ENCODE assay signal across 25 cellular contexts in genomic region chr10:91528768-91529167, GRCh38.
"Had no signal": no experiment of that assay in that cellular context is flagged by ENCODE, and none has a peak within 500 bp of the region (broad histone marks: within the 10 kb centered on the region; RNA-seq: fewer than 3 reads in every experiment).

No MANE protein-coding gene starts in this region.

- H3K9me3 ChIP-seq: colonic mucosa, esophagus muscularis mucosa, gastroesophageal sphincter, heart left ventricle, left lung, lower lobe of right lung, neutrophil, prostate gland, suprapubic skin, transverse colon, upper lobe of right lung, uterus had no signal

- H3K27ac ChIP-seq: colonic mucosa, esophagus muscularis mucosa, foreskin keratinocyte, gastroesophageal sphincter, heart left ventricle, hepatocyte, left lung, lower lobe of right lung, neutrophil, prostate gland, skin epidermis, suprapubic skin, transverse colon, upper lobe of right lung, uterus had no signal

- H3K4me1 Mint-ChIP-seq: naive thymus-derived CD8-positive, alpha-beta T cell; stimulated activated naive B cell treated with anti-CD40 and anti-IgM and Interleukin-4, amounts not matched to agents 10 μg/mL and 1 μg/mL and 100 μg/mL, for 72 hours had no signal

- H2AFZ ChIP-seq: hepatocyte had no signal

- H3K9me3 Mint-ChIP-seq: dendritic cell treated with granulocyte-macrophage colony-stimulating factor and Interleukin-4, amounts not matched to agents 40 ng/mL and 50 ng/mL, for 4 days; naive thymus-derived CD8-positive, alpha-beta T cell; stimulated activated naive B cell treated with anti-CD40 and anti-IgM and Interleukin-4, amounts not matched to agents 10 μg/mL and 1 μg/mL and 100 μg/mL, for 72 hours; stimulated activated naive CD8-positive, alpha-beta T cell treated with anti-CD3 and anti-CD28 coated beads, Interleukin-15, Interleukin-2, amounts not matched to agents 100 ng/mL and 50 ng/mL, for 24 hours had no signal

- H3K36me3 ChIP-seq: colonic mucosa, esophagus muscularis mucosa, gastroesophageal sphincter, heart left ventricle, left lung, lower lobe of right lung, neutrophil, prostate gland, suprapubic skin, transverse colon, upper lobe of right lung, uterus had no signal

- ATAC-seq: foreskin keratinocyte; gastroesophageal sphincter; left lung; naive thymus-derived CD8-positive, alpha-beta T cell; right cardiac atrium; stimulated activated naive B cell treated with anti-CD40 and anti-IgM and Interleukin-4, amounts not matched to agents 10 μg/mL and 1 μg/mL and 100 μg/mL, for 72 hours had no signal

- H3K4me2 ChIP-seq: hepatocyte had no signal

- H3K4me1 ChIP-seq: colonic mucosa, foreskin keratinocyte, heart left ventricle, lower lobe of right lung, prostate gland, suprapubic skin, transverse colon, upper lobe of right lung, uterus had no signal

- H3K4me3 Mint-ChIP-seq: dendritic cell treated with granulocyte-macrophage colony-stimulating factor and Interleukin-4, amounts not matched to agents 40 ng/mL and 50 ng/mL, for 4 days; naive thymus-derived CD8-positive, alpha-beta T cell; stimulated activated naive B cell treated with anti-CD40 and anti-IgM and Interleukin-4, amounts not matched to agents 10 μg/mL and 1 μg/mL and 100 μg/mL, for 72 hours; stimulated activated naive CD8-positive, alpha-beta T cell treated with anti-CD3 and anti-CD28 coated beads, Interleukin-15, Interleukin-2, amounts not matched to agents 100 ng/mL and 50 ng/mL, for 24 hours had no signal

- H3K79me2 ChIP-seq: hepatocyte had no signal

- H3K27ac Mint-ChIP-seq: dendritic cell treated with granulocyte-macrophage colony-stimulating factor and Interleukin-4, amounts not matched to agents 40 ng/mL and 50 ng/mL, for 4 days; naive thymus-derived CD8-positive, alpha-beta T cell; stimulated activated naive B cell treated with anti-CD40 and anti-IgM and Interleukin-4, amounts not matched to agents 10 μg/mL and 1 μg/mL and 100 μg/mL, for 72 hours; stimulated activated naive CD8-positive, alpha-beta T cell treated with anti-CD3 and anti-CD28 coated beads, Interleukin-15, Interleukin-2, amounts not matched to agents 100 ng/mL and 50 ng/mL, for 24 hours had no signal

- H3K4me3 ChIP-seq: colonic mucosa, esophagus muscularis mucosa, gastroesophageal sphincter, heart left ventricle, hepatocyte, left lung, lower lobe of right lung, prostate gland, skin epidermis, suprapubic skin, transverse colon, upper lobe of right lung, uterus had no signal

- H3K27me3 ChIP-seq: colonic mucosa, esophagus muscularis mucosa, gastroesophageal sphincter, heart left ventricle, hepatocyte, left lung, neutrophil, suprapubic skin, transverse colon, upper lobe of right lung, uterus had no signal

- FAIRE-seq: endothelial cell of umbilical vein, kidney had no signal

- DNase-seq: colonic mucosa; effector CD8-positive, alpha-beta T cell; foreskin keratinocyte; heart left ventricle; kidney; left lung; lower lobe of right lung; naive thymus-derived CD8-positive, alpha-beta T cell; right cardiac atrium; stimulated activated CD4-positive, alpha-beta T cell treated with anti-CD3 and anti-CD28 coated beads, Interleukin-15, amount 100 ng/mL, for 24 hours; stimulated activated CD4-positive, alpha-beta T cell treated with anti-CD3 and anti-CD28 coated beads, Interleukin-2, amount 100 ng/mL, for 48 hours; stimulated activated naive B cell treated with anti-CD40 and anti-IgM and Interleukin-4, amounts not matched to agents 10 μg/mL and 1 μg/mL and 100 μg/mL, for 72 hours; transverse colon; upper lobe of right lung; uterus had no signal

- H3K36me3 Mint-ChIP-seq: naive thymus-derived CD8-positive, alpha-beta T cell; stimulated activated naive B cell treated with anti-CD40 and anti-IgM and Interleukin-4, amounts not matched to agents 10 μg/mL and 1 μg/mL and 100 μg/mL, for 72 hours had no signal
